Comparison of ENCODE assay signal across 8 cellular contexts in the genomic region with DNA sequence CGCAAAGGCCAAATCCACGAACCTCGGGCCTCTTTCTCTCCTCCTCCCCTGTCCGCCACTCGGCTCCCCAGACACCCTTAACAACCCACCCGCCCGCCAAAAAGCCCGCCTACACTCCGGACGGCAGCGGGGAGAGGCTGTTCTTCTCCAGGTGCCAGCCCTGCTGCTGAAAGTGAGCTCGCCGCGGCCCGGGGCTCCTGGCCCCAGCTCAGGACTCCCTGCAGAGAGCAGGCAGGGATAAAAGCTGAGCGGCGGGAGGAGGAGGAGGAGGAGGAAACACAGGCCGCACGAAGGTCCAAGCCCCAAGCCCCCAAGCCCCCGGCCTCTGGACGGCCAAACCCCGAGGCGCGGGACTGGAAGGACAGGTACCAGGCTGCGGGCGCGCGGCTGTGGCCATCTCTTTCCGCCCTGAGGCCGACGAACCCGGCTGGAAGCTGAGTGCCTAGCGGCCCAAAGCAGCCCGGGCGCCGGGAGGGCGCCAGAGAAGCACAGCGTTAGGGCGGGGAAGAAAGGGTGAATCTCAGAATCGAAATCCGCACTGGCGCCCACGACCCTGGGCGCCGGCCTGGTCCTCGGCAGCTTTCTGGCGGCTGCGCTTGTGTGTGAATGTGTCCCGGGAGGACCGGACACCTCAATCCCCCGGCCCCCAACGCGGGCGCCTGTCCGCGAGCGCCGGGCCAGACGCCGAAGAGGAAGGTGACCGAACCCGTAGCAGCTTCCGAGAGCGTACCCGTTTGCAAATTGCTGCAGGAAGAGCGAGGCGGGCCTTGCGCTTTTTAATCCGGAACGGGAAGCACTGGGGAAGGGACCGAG. TPM values are rescaled to one million over a fixed set of nuclear protein-coding genes. Genes with fewer than 3 reads are reported as not detected.
A peak's percentile ranks its signal among the peaks of the same experiment; 100 is the strongest.
DNase-seq lines count a peak whose midpoint lies in the region; ATAC-seq and TF ChIP-seq lines count a peak whose summit lies in the region.

No MANE protein-coding gene starts in this region.

- in situ Hi-C loops in GM13976 (cut with MboI; ENCODE audit: low sequenced_read_pairs, unreplicated experiment): no loop called here

- H3K9me3 Mint-ChIP-seq in endothelial cell (ENCODE audit: unreplicated experiment): no peaks in the 10 kb centered on the region
- no peaks in the 10 kb centered on the region for H3K9me3 Mint-ChIP-seq in natural killer cell treated with Interleukin-12 subunit alpha and Interleukin-12 subunit beta and Interleukin-15 and Interleukin-18, amount 100 ng/mL, for 72 hours

- peaks cover 31% of the 10 kb centered on the region for H3K36me3 Mint-ChIP-seq in endothelial cell (ENCODE audit: low read depth, unreplicated experiment)
- H3K36me3 Mint-ChIP-seq in natural killer cell treated with Interleukin-12 subunit alpha and Interleukin-12 subunit beta and Interleukin-15 and Interleukin-18, amount 100 ng/mL, for 72 hours: peaks cover 32% of the 10 kb centered on the region

- TF ChIP-seq CTCF in GM13976 (IDR thresholded peaks at IDR 0.05; ENCODE audit: borderline replicate concordance, control extremely low read depth, extremely low read depth, insufficient read depth, missing control alignments) (no peak), endothelial cell (IDR thresholded peaks at IDR 0.05; ENCODE audit: unreplicated experiment) (no peak)

- ATAC-seq in natural killer cell treated with Interleukin-12 subunit alpha and Interleukin-12 subunit beta and Interleukin-15 and Interleukin-18, amount 100 ng/mL, for 72 hours: peak in 1 of 2 donors; percentile 29
- ATAC-seq in HG02571 (IDR thresholded peaks at IDR 0.05; ENCODE audit: unreplicated experiment): no peak

- peak; percentile 41 for DNase-seq in GM13976 (ENCODE audit: low spot score)
- DNase-seq in SK-N-DZ (ENCODE audit: low spot score): peak; percentile 53
- DNase-seq in endothelial cell (ENCODE audit: low spot score): peak; percentile 53
- DNase-seq in natural killer cell treated with Interleukin-12 subunit alpha and Interleukin-12 subunit beta and Interleukin-15 and Interleukin-18, amount 100 ng/mL, for 72 hours (ENCODE audit: low spot score): no peak
- no peak for DNase-seq in cortex of kidney (lab: John Stamatoyannopoulos, UW)
- no peak for DNase-seq in foreskin melanocyte
- no peak for DNase-seq in HCEC 1CT

- peaks cover 63% of the 10 kb centered on the region for H3K4me1 Mint-ChIP-seq in endothelial cell (ENCODE audit: unreplicated experiment)
- peaks cover 63 to 65% of the 10 kb centered on the region in 2 donors for H3K4me1 Mint-ChIP-seq in natural killer cell treated with Interleukin-12 subunit alpha and Interleukin-12 subunit beta and Interleukin-15 and Interleukin-18, amount 100 ng/mL, for 72 hours (ENCODE audit: low read depth in 2 of 2)

- peaks cover 29% of the 10 kb centered on the region for H3K27me3 Mint-ChIP-seq in endothelial cell (ENCODE audit: unreplicated experiment)
- peaks cover 71 to 78% of the 10 kb centered on the region in 2 donors for H3K27me3 Mint-ChIP-seq in natural killer cell treated with Interleukin-12 subunit alpha and Interleukin-12 subunit beta and Interleukin-15 and Interleukin-18, amount 100 ng/mL, for 72 hours

- peak overlapping the region; percentile 95 for H3K4me3 Mint-ChIP-seq in endothelial cell (ENCODE audit: unreplicated experiment)
- peak overlapping the region; percentile 92 for H3K4me3 Mint-ChIP-seq in natural killer cell treated with Interleukin-12 subunit alpha and Interleukin-12 subunit beta and Interleukin-15 and Interleukin-18, amount 100 ng/mL, for 72 hours

- peak overlapping the region; percentile 86 for H3K27ac Mint-ChIP-seq in endothelial cell (ENCODE audit: unreplicated experiment)
- peak overlapping the region; percentile 55 to 75 for H3K27ac Mint-ChIP-seq in natural killer cell treated with Interleukin-12 subunit alpha and Interleukin-12 subunit beta and Interleukin-15 and Interleukin-18, amount 100 ng/mL, for 72 hours

RNA-seq across cellular contexts. Expression of a gene that starts 3.2 kb away (rescaled TPM):
- 6.8 and 7.9 TPM in 2 replicates for polyA plus RNA-seq in SK-N-DZ (2014; cell fraction: cytosol; rRNA removed)
- 6.4 and 7.1 TPM in 2 replicates for polyA plus RNA-seq in SK-N-DZ (2014; cell fraction: nucleus; rRNA removed)
- total RNA-seq in endothelial cell (ENCODE audit: unreplicated experiment): 39.6 TPM
- total RNA-seq in natural killer cell treated with Interleukin-12 subunit alpha and Interleukin-12 subunit beta and Interleukin-15 and Interleukin-18, amount 100 ng/mL, for 72 hours: 1 to 10 TPM in 1 of 2 donors, under 1 TPM in 1; 0.95 to 2.0 TPM

Comparison
In these comparisons a context has a peak if more than half of its experiments do, and no peak if none do; other contexts are left out.
1. DNase-seq: peak in GM13976 (single experiment), SK-N-DZ (single experiment) and endothelial cell (single experiment); none in natural killer cell treated with Interleukin-12 subunit alpha and Interleukin-12 subunit beta and Interleukin-15 and Interleukin-18, amount 100 ng/mL, for 72 hours (single experiment), cortex of kidney (single experiment), foreskin melanocyte (single experiment) and HCEC 1CT (single experiment).
2. RNA of a gene that starts 3.2 kb away (total RNA-seq): 39.6 TPM in endothelial cell (single experiment); 0.95 to 2.0 TPM in natural killer cell treated with Interleukin-12 subunit alpha and Interleukin-12 subunit beta and Interleukin-15 and Interleukin-18, amount 100 ng/mL, for 72 hours; every median in the first group is over 10 times any median in the second.